16 cellular contexts compared by ENCODE assay signal in the genomic region with DNA sequence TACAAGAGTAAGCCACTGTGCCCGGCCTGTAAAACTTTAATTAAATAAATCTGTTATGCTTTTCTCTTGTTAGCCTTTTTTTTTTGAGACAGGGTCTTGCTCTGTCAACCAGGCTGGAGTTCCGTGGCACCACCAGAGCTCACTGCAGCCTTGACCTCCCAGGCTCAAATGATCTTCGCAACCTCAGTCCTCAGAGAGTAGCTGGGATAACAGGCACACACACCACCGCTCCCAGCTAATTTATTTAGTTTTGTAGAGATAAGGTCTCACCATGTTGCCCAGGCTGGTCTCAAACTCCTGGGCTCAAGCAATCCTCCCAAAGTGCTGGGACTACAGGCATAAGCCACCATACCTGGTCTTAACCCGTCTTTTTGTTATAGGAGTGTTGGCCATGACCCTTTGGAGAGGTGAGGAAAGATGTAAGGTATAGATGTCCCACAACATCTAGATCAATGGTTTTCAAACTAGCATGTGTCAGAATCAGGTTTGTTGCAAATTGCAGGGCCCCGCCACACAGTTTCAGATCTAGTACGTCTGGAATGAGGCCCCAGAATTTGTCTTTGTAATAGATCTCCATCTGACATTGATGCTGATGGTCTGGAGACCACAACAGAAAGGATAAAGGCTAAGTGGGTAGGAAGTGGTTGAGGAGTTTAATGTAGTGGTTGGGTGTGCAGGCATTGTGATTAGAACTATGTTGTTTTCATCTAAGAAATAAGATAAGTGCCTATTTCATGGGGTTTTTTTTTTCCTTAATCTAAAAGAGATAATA. TPM values are rescaled to one million over a fixed set of nuclear protein-coding genes. Genes with fewer than 3 reads are reported as not detected.
DNase-seq lines count a peak whose midpoint lies in the region; ATAC-seq and TF ChIP-seq lines count a peak whose summit lies in the region.
"Had no signal": no experiment of that assay in that cellular context is flagged by ENCODE, and none has a peak within 500 bp of the region (broad histone marks: within the 10 kb centered on the region; RNA-seq: fewer than 3 reads in every experiment).

No MANE protein-coding gene starts in this region.

- TF ChIP-seq POLR2A in adrenal gland (IDR thresholded peaks at IDR 0.05) = no peak

- H3K36me3 ChIP-seq in Loucy (ENCODE audit: insufficient read depth, low read length) (no peaks in the 10 kb centered on the region), adrenal gland (replicated peaks in 1 of 2) (no peaks in the 10 kb centered on the region)

- peaks cover 4% of the 10 kb centered on the region; the same call in 1 of the 2 replicates for H3F3A ChIP-seq in Loucy (ENCODE audit: low read depth)

- peaks cover 74% of the 10 kb centered on the region for H3K4me1 Mint-ChIP-seq in activated CD8-positive, alpha-beta T cell treated with anti-CD3 and anti-CD28 coated beads, Interleukin-2, amount 10 ng/mL, durations not matched to agents 7 days and 5 days (ENCODE audit: low read depth)
- H3K4me1 Mint-ChIP-seq in naive B cell = peaks cover 42 to 74% (median 56%) of the 10 kb centered on the region in 3 donors

- DNase-seq in activated CD4-positive, CD25-positive, alpha-beta regulatory T cell treated with anti-CD3 and anti-CD28 coated beads, Interleukin-2, amount 50 U/mL, for 72 hours = no peak
- peak; percentile 80 for DNase-seq in activated CD8-positive, alpha-beta T cell treated with anti-CD3 and anti-CD28 coated beads, Interleukin-2, amount 10 ng/mL, durations not matched to agents 7 days and 5 days
- DNase-seq in naive B cell = no peak
- DNase-seq in Kasumi-1 (lab: John Stamatoyannopoulos, UW) = no peak
- DNase-seq in adrenal gland = no peak
- no peak for DNase-seq in ureter (ENCODE audit: low spot score)
- DNase-seq: amniotic stem cell, left lung, NCI-H2081 treated with DMSO at 0.1 percent for 48 hours, right cardiac atrium, WERI-Rb-1 had no signal

- H3K9me3 Mint-ChIP-seq in activated CD8-positive, alpha-beta T cell treated with anti-CD3 and anti-CD28 coated beads, Interleukin-2, amount 10 ng/mL, durations not matched to agents 7 days and 5 days (ENCODE audit: insufficient read depth) = no peaks in the 10 kb centered on the region
- peaks cover 0 to 8% (median 0%) of the 10 kb centered on the region in 7 donors for H3K9me3 Mint-ChIP-seq in naive B cell

- ATAC-seq in activated CD4-positive, CD25-positive, alpha-beta regulatory T cell treated with anti-CD3 and anti-CD28 coated beads, Interleukin-2, amount 50 U/mL, for 24 hours = peak; percentile 21 to 42
- peak; percentile 63 for ATAC-seq in activated CD8-positive, alpha-beta T cell treated with anti-CD3 and anti-CD28 coated beads, Interleukin-2, amount 10 ng/mL, durations not matched to agents 7 days and 5 days
- ATAC-seq in naive B cell (ENCODE audit: low read depth in 2 of 2) = no peak
- ATAC-seq: left lung, right cardiac atrium had no signal

- no peak overlapping the region for H3K9ac ChIP-seq in Loucy (ENCODE audit: low read depth, low read length, poor library complexity, severe bottlenecking)

- H3K27ac ChIP-seq in adrenal gland = no peak overlapping the region
- H3K27ac ChIP-seq: 22Rv1, hepatocyte, left lung, suprapubic skin, WERI-Rb-1 had no signal

- H3K9me3 ChIP-seq in Loucy (ENCODE audit: insufficient read depth, low read depth, low read length) (no peaks in the 10 kb centered on the region), adrenal gland (replicated peaks in 1 of 3) (no peaks in the 10 kb centered on the region)
- H3K9me3 ChIP-seq: left lung, suprapubic skin had no signal

- H3K27me3 Mint-ChIP-seq in activated CD8-positive, alpha-beta T cell treated with anti-CD3 and anti-CD28 coated beads, Interleukin-2, amount 10 ng/mL, durations not matched to agents 7 days and 5 days (ENCODE audit: low read depth) = no peaks in the 10 kb centered on the region
- H3K27me3 Mint-ChIP-seq in naive B cell = no peaks in the 10 kb centered on the region

- H3K4me3 ChIP-seq in Loucy (ENCODE audit: low read length, poor library complexity, severe bottlenecking) = peak overlapping the region; percentile 26
- H3K4me3 ChIP-seq in adrenal gland = no peak overlapping the region
- H3K4me3 ChIP-seq: hepatocyte, left lung, suprapubic skin had no signal

- H3K9me2 ChIP-seq in Loucy (replicated peaks; ENCODE audit: low read depth, low read length) = no peaks in the 10 kb centered on the region

- POLR2A ChIA-PET in activated CD8-positive, alpha-beta T cell treated with anti-CD3 and anti-CD28 coated beads, Interleukin-2, amount 10 ng/mL, durations not matched to agents 7 days and 5 days (lab: Charles Lee) = interaction anchor here (1.3 kb wide), 1 partner anchor 10 kb away, joined by 4 read pairs; no protein-coding TSS in a partner anchor

- peak overlapping the region; percentile 75 for H3K27ac Mint-ChIP-seq in activated CD8-positive, alpha-beta T cell treated with anti-CD3 and anti-CD28 coated beads, Interleukin-2, amount 10 ng/mL, durations not matched to agents 7 days and 5 days
- H3K27ac Mint-ChIP-seq in naive B cell = peak overlapping the region; percentile 15 to 98 (median 70)

- H3K79me2 ChIP-seq in Loucy (ENCODE audit: insufficient read depth, low read length) = no peaks in the 10 kb centered on the region

- peak overlapping the region; percentile 45 for H3K4me3 Mint-ChIP-seq in activated CD8-positive, alpha-beta T cell treated with anti-CD3 and anti-CD28 coated beads, Interleukin-2, amount 10 ng/mL, durations not matched to agents 7 days and 5 days
- H3K4me3 Mint-ChIP-seq in naive B cell = peak overlapping the region in 3 of 8 donors; percentile 15 to 69 (median 26)

- peaks cover 3% of the 10 kb centered on the region for H4K20me1 ChIP-seq in Loucy (ENCODE audit: insufficient read depth, low read length, poor library complexity, severe bottlenecking)

- H3K27me3 ChIP-seq in Loucy (ENCODE audit: insufficient read depth, low read length, poor library complexity, severe bottlenecking) (peaks cover 28% of the 10 kb centered on the region), adrenal gland (no peaks in the 10 kb centered on the region)
- H3K27me3 ChIP-seq: hepatocyte, left lung, suprapubic skin had no signal

- intact Hi-C loops in adrenal gland (cut with DNase I) = no loop called here

- WGBS in adrenal gland, 4 donors = 86 to 92% (median 87%) methylated on average over 7 of the region's 7 CpGs

- peak overlapping the region; percentile 46 for H3K4me2 ChIP-seq in Loucy (ENCODE audit: low read depth, low read length, poor library complexity, severe bottlenecking)
- H3K4me2 ChIP-seq: hepatocyte had no signal

- peaks cover 31% of the 10 kb centered on the region for H3K36me3 Mint-ChIP-seq in activated CD8-positive, alpha-beta T cell treated with anti-CD3 and anti-CD28 coated beads, Interleukin-2, amount 10 ng/mL, durations not matched to agents 7 days and 5 days (ENCODE audit: low read depth)
- peaks cover 0 to under 1% of the 10 kb centered on the region in 2 donors for H3K36me3 Mint-ChIP-seq in naive B cell

- TF ChIP-seq CTCF in Loucy (conservative IDR thresholded peaks at IDR 0.05; ENCODE audit: low read length) (no peak), adrenal gland (IDR thresholded peaks at IDR 0.05) (no peak)

- CTCF ChIA-PET in activated CD8-positive, alpha-beta T cell treated with anti-CD3 and anti-CD28 coated beads, Interleukin-2, amount 10 ng/mL, durations not matched to agents 7 days and 5 days (lab: Charles Lee) = interaction anchor here (1.0 to 1.5 kb wide), 3 partner anchors 15 to 82 kb away, joined by 3 to 5 read pairs (median 4); no protein-coding TSS in a partner anchor

- H3K4me1 ChIP-seq in Loucy (ENCODE audit: insufficient read depth, low read length, poor library complexity, severe bottlenecking) = peaks cover 19% of the 10 kb centered on the region
- H3K4me1 ChIP-seq in adrenal gland (replicated peaks in 1 of 2) = no peaks in the 10 kb centered on the region
- H3K4me1 ChIP-seq: suprapubic skin had no signal

- H2AFZ ChIP-seq in Loucy (ENCODE audit: low read length) = no peak overlapping the region
- H2AFZ ChIP-seq: hepatocyte had no signal

RNA-seq across cellular contexts. Expression of gene GGA2, which starts 4.3 kb away (rescaled TPM):
- total RNA-seq in activated CD8-positive, alpha-beta T cell treated with anti-CD3 and anti-CD28 coated beads, Interleukin-2, amount 10 ng/mL, durations not matched to agents 7 days and 5 days = 100 to 1,000 TPM; 111 to 118 TPM
- polyA plus RNA-seq in naive B cell (ENCODE audit: low read depth in 6 of 6) = 100 to 1,000 TPM; 154 to 303 (median 222) TPM
- 100 to 1,000 TPM in 6 of 8 donors, 10 to 100 TPM in 2; 57.4 to 143 (median 116) TPM for total RNA-seq in adrenal gland
- polyA plus RNA-seq in adrenal gland = 100 to 1,000 TPM in 1 of 3 donors, 10 to 100 TPM in 2; 37.7 to 129 (median 66.5) TPM
- 99.4 TPM for total RNA-seq in ureter

RNA-seq across cellular contexts. Expression of gene EARS2, which starts 42.6 kb away (rescaled TPM):
- 10 to 100 TPM; 16.3 to 16.4 TPM for total RNA-seq in activated CD8-positive, alpha-beta T cell treated with anti-CD3 and anti-CD28 coated beads, Interleukin-2, amount 10 ng/mL, durations not matched to agents 7 days and 5 days
- 10 to 100 TPM in 2 of 6 donors, 1 to 10 TPM in 4; 3.8 to 15.0 (median 8.2) TPM for polyA plus RNA-seq in naive B cell (ENCODE audit: low read depth in 6 of 6)
- total RNA-seq in adrenal gland = 10 to 100 TPM; 20.0 to 85.7 (median 29.1) TPM
- polyA plus RNA-seq in adrenal gland = 10 to 100 TPM; 30.0 to 44.6 (median 38.4) TPM
- total RNA-seq in ureter = 45.6 TPM

RNA-seq across cellular contexts. Expression of gene UBFD1, which starts 43.0 kb away (rescaled TPM):
- 10 to 100 TPM; 40.2 to 46.3 TPM for total RNA-seq in activated CD8-positive, alpha-beta T cell treated with anti-CD3 and anti-CD28 coated beads, Interleukin-2, amount 10 ng/mL, durations not matched to agents 7 days and 5 days
- polyA plus RNA-seq in naive B cell (ENCODE audit: low read depth in 6 of 6) = 10 to 100 TPM in 5 of 6 donors, 1 to 10 TPM in 1; 8.8 to 20.1 (median 12.7) TPM
- total RNA-seq in adrenal gland = 100 to 1,000 TPM in 3 of 8 donors, 10 to 100 TPM in 5; 58.5 to 151 (median 91.3) TPM
- polyA plus RNA-seq in adrenal gland = 10 to 100 TPM in 2 of 3 donors, 1 to 10 TPM in 1; 9.5 to 65.8 (median 10.9) TPM
- 51.3 TPM for total RNA-seq in ureter

Comparison
In these comparisons a context has a peak if more than half of its experiments do, and no peak if none do; other contexts are left out.
1. ATAC-seq: peak in activated CD4-positive, CD25-positive, alpha-beta regulatory T cell treated with anti-CD3 and anti-CD28 coated beads, Interleukin-2, amount 50 U/mL, for 24 hours (2 of 2) and activated CD8-positive, alpha-beta T cell treated with anti-CD3 and anti-CD28 coated beads, Interleukin-2, amount 10 ng/mL, durations not matched to agents 7 days and 5 days (single experiment); none in naive B cell (0 of 2).